29 cellular contexts compared by ENCODE assay signal in genomic region chr11:76369406-76369805, GRCh38. TPM values are rescaled to one million over a fixed set of nuclear protein-coding genes. Genes with fewer than 3 reads are reported as not detected.
DNase-seq lines count a peak whose midpoint lies in the region; ATAC-seq, FAIRE-seq and TF ChIP-seq lines count a peak whose summit lies in the region.
"Had no signal": no experiment of that assay in that cellular context is flagged by ENCODE, and none has a peak within 500 bp of the region (broad histone marks: within the 10 kb centered on the region; RNA-seq: fewer than 3 reads in every experiment).

No MANE protein-coding gene starts in this region.

- H3K27ac ChIP-seq in VCaP (peak overlapping the region; percentile 64), small intestine (ENCODE audit: low read depth in 1 of 2, low read length in 1 of 2) (no peak overlapping the region), psoas muscle (no peak overlapping the region)
- H3K27ac ChIP-seq in CD4-positive, alpha-beta T cell (ENCODE audit: low read depth, low read length) = no peak overlapping the region
- H3K27ac ChIP-seq: coronary artery, KMS-11, left lung, ovary, SJSA1, skin epidermis had no signal

- CTCF ChIA-PET in CD4-positive, alpha-beta T cell (lab: Charles Lee) = no interaction called here

- 19 to 74% (median 35%) methylated on average over 6 of the region's 6 CpGs for WGBS in small intestine, 3 donors
- 67 to 87% (median 87%) methylated on average over 6 of the region's 6 CpGs for WGBS in psoas muscle, 3 donors

- TF ChIP-seq CTCF in VCaP (conservative IDR thresholded peaks at IDR 0.05) (no peak), psoas muscle (IDR thresholded peaks at IDR 0.05) (no peak)
- no peak for TF ChIP-seq CTCF in CD4-positive, alpha-beta T cell (IDR thresholded peaks at IDR 0.05)

- intact Hi-C loops in psoas muscle (cut with DNase I) = no loop called here
- intact Hi-C loops in CD4-positive, alpha-beta T cell (cut with DNase I, micrococcal nuclease) = no loop called here

- no peaks in the 10 kb centered on the region for H3K36me3 ChIP-seq in small intestine (ENCODE audit: control insufficient read depth in 2 of 2, insufficient read depth in 2 of 2, low read length in 2 of 2)
- H3K36me3 ChIP-seq in psoas muscle (ENCODE audit: insufficient read depth in 1 of 2, low read depth in 1 of 2) = peaks cover 0 to 6% of the 10 kb centered on the region in 2 donors
- H3K36me3 ChIP-seq: ovary, SJSA1 had no signal

- peaks cover 59% of the 10 kb centered on the region for H3K4me1 Mint-ChIP-seq in CD4-positive, alpha-beta T cell (ENCODE audit: low read depth)

- H3K4me3 Mint-ChIP-seq in CD4-positive, alpha-beta T cell = no peak overlapping the region
- H3K4me3 Mint-ChIP-seq: activated B cell treated with CpG ODN at 0.5 μM for 24 hours; activated CD4-positive, alpha-beta T cell treated with anti-CD3 and anti-CD28 coated beads, Interleukin-2, amount 10 ng/mL, durations not matched to agents 7 days and 5 days; effector memory CD8-positive, alpha-beta T cell; memory B cell; neural crest cell had no signal

- H3K27me3 Mint-ChIP-seq in CD4-positive, alpha-beta T cell = no peaks in the 10 kb centered on the region
- H3K27me3 Mint-ChIP-seq: activated B cell treated with CpG ODN at 0.5 μM for 24 hours; activated CD4-positive, alpha-beta T cell treated with anti-CD3 and anti-CD28 coated beads, Interleukin-2, amount 10 ng/mL, durations not matched to agents 7 days and 5 days; effector memory CD8-positive, alpha-beta T cell; memory B cell had no signal

- H3K9me3 ChIP-seq in small intestine (ENCODE audit: control insufficient read depth, low read depth) (no peaks in the 10 kb centered on the region), psoas muscle (no peaks in the 10 kb centered on the region)
- H3K9me3 ChIP-seq in CD4-positive, alpha-beta T cell (ENCODE audit: control insufficient read depth, low read length) = no peaks in the 10 kb centered on the region
- H3K9me3 ChIP-seq: left lung, ovary, SJSA1 had no signal

- ATAC-seq in psoas muscle = no peak
- no peak for ATAC-seq in CD4-positive, alpha-beta T cell (ENCODE audit: poor library complexity)
- ATAC-seq: activated naive CD4-positive, alpha-beta T cell treated with anti-CD3 and anti-CD28 coated beads, Interleukin-2, amount 50 U/mL, for 72 hours; effector memory CD8-positive, alpha-beta T cell; left lung had no signal

- no peak overlapping the region for H3K27ac Mint-ChIP-seq in CD4-positive, alpha-beta T cell
- H3K27ac Mint-ChIP-seq: activated B cell treated with CpG ODN at 0.5 μM for 24 hours; activated CD4-positive, alpha-beta T cell treated with anti-CD3 and anti-CD28 coated beads, Interleukin-2, amount 10 ng/mL, durations not matched to agents 7 days and 5 days; activated naive CD4-positive, alpha-beta T cell treated with anti-CD3 and anti-CD28 coated beads, Interleukin-2, amount 50 U/mL, for 72 hours; memory B cell had no signal

- DNase-seq in NCI-H345 (lab: John Stamatoyannopoulos, UW) = peak; percentile 46
- DNase-seq in NCI-H345 treated with DMSO at 0.1 percent for 48 hours (lab: John Stamatoyannopoulos, UW; ENCODE audit: unreplicated experiment) = no peak
- peak; percentile 57 for DNase-seq in NCI-H1105 treated with DMSO at 0.1 percent for 48 hours (lab: John Stamatoyannopoulos, UW)
- DNase-seq in small intestine = peak; percentile 36
- DNase-seq in psoas muscle = no peak
- no peak for DNase-seq in dedifferentiated amniotic fluid mesenchymal stem cell (ENCODE audit: extremely low spot score)
- no peak for DNase-seq in CD4-positive, alpha-beta T cell
- DNase-seq: activated B cell treated with CpG ODN at 0.5 μM for 24 hours; activated CD4-positive, alpha-beta T cell treated with anti-CD3 and anti-CD28 coated beads, Interleukin-2, amount 10 ng/mL, durations not matched to agents 7 days and 5 days; activated effector memory CD4-positive, alpha-beta T cell treated with Interleukin-2 at 50 U/mL for 16 hours; activated T-cell treated with anti-CD3 and anti-CD28 coated beads, Interleukin-2, amount 50 U/mL, for 1 hour; aorta; effector memory CD8-positive, alpha-beta T cell; erythroblast; left lung; NCI-H1436 treated with DMSO at 0.1 percent for 48 hours; NCI-H2171 treated with DMSO at 0.1 percent for 48 hours; NCI-H82; ovary; stimulated activated naive CD4-positive, alpha-beta T cell treated with Interleukin-2 at 50 U/mL for 16 hours had no signal

- H3K27me3 ChIP-seq in small intestine (ENCODE audit: control insufficient read depth in 2 of 2, insufficient read depth in 2 of 2, low read length in 2 of 2) (no peaks in the 10 kb centered on the region), psoas muscle (ENCODE audit: insufficient read depth in 3 of 3, low read length in 2 of 3) (no peaks in the 10 kb centered on the region)
- H3K27me3 ChIP-seq in CD4-positive, alpha-beta T cell (ENCODE audit: control insufficient read depth, insufficient read depth, low read length) = no peaks in the 10 kb centered on the region
- H3K27me3 ChIP-seq: left lung, ovary, SJSA1 had no signal

- H3K4me1 ChIP-seq in small intestine (ENCODE audit: control insufficient read depth in 2 of 2, insufficient read depth in 1 of 2, low read depth in 1 of 2, low read length in 1 of 2) = peaks cover 0 to 3% of the 10 kb centered on the region in 2 donors
- H3K4me1 ChIP-seq in psoas muscle = peaks cover 35% of the 10 kb centered on the region

- POLR2A ChIA-PET in CD4-positive, alpha-beta T cell (lab: Charles Lee) = no interaction called here

- no peak for FAIRE-seq in small intestine (lab: Jason Lieb, UNC)
- FAIRE-seq: A204.1 had no signal

- H3K4me3 ChIP-seq in small intestine (ENCODE audit: low read depth in 1 of 2, low read length in 2 of 2) (no peak overlapping the region), psoas muscle (no peak overlapping the region)
- H3K4me3 ChIP-seq: coronary artery, left lung, ovary, SJSA1, skin epidermis had no signal

- H3K36me3 Mint-ChIP-seq in CD4-positive, alpha-beta T cell (ENCODE audit: low read depth) = peaks cover 12% of the 10 kb centered on the region
- H3K36me3 Mint-ChIP-seq: activated naive CD4-positive, alpha-beta T cell treated with anti-CD3 and anti-CD28 coated beads, Interleukin-2, amount 50 U/mL, for 72 hours had no signal

- no peaks in the 10 kb centered on the region for H3K9me3 Mint-ChIP-seq in CD4-positive, alpha-beta T cell
- H3K9me3 Mint-ChIP-seq: activated B cell treated with CpG ODN at 0.5 μM for 24 hours; activated CD4-positive, alpha-beta T cell treated with anti-CD3 and anti-CD28 coated beads, Interleukin-2, amount 10 ng/mL, durations not matched to agents 7 days and 5 days; activated naive CD4-positive, alpha-beta T cell treated with anti-CD3 and anti-CD28 coated beads, Interleukin-2, amount 50 U/mL, for 72 hours; effector memory CD8-positive, alpha-beta T cell; memory B cell; neural crest cell had no signal

RNA-seq across cellular contexts. Expression of gene THAP12, which starts 11.5 kb away (rescaled TPM):
- polyA plus RNA-seq in small intestine (10 to 100 TPM; 24.3 to 30.4 (median 27.3) TPM), psoas muscle (10 to 100 TPM; 15.6 to 35.9 (median 17.1) TPM)
- 10 to 100 TPM; 21.8 to 38.1 (median 34.7) TPM for total RNA-seq in psoas muscle
- total RNA-seq in CD4-positive, alpha-beta T cell = 10 to 100 TPM; 34.8 to 36.3 TPM

RNA-seq across cellular contexts. Expression of gene GVQW3, which starts 11.7 kb away (rescaled TPM):
- polyA plus RNA-seq in small intestine (under 1 TPM in 1 of 3 donors, not detected in 2; 0.82 TPM), psoas muscle (1 to 10 TPM in 1 of 3 donors, under 1 TPM in 2; 0.30 to 2.7 (median 0.40) TPM)
- total RNA-seq in psoas muscle = under 1 TPM; 0.17 to 0.94 (median 0.55) TPM
- 1 to 10 TPM; 1.8 TPM for total RNA-seq in CD4-positive, alpha-beta T cell

Comparison
In these comparisons a context has a peak if more than half of its experiments do, and no peak if none do; other contexts are left out.
1. DNase-seq: peak in NCI-H345 (single experiment), NCI-H1105 treated with DMSO at 0.1 percent for 48 hours (single experiment) and small intestine (single experiment); none in NCI-H345 treated with DMSO at 0.1 percent for 48 hours (single experiment), psoas muscle (0 of 2), dedifferentiated amniotic fluid mesenchymal stem cell (single experiment) and CD4-positive, alpha-beta T cell (0 of 10).